6 cellular contexts compared by ENCODE assay signal in genomic region chr17:8163978-8164814, GRCh38. TPM values are rescaled to one million over a fixed set of nuclear protein-coding genes. Genes with fewer than 3 reads are reported as not detected.
DNase-seq lines count a peak whose midpoint lies in the region; ATAC-seq, FAIRE-seq and TF ChIP-seq lines count a peak whose summit lies in the region.

No MANE protein-coding gene starts in this region.

- H3K79me2 ChIP-seq in H1 (ENCODE audit: control insufficient read depth in 1 of 2, insufficient read depth in 2 of 2, low read length in 2 of 2): peaks cover 0 to 15% of the 10 kb centered on the region in 2 experiments; a peak in 2 of 4 replicates
- H3K79me2 ChIP-seq in parathyroid adenoma: peaks cover 30% of the 10 kb centered on the region

- CTCF ChIA-PET in H1 (lab: Charles Lee; ENCODE audit: partially characterized antibody): interaction anchor here (0.6 to 1.4 kb wide), 8 partner anchors 17 to 174 kb away, joined by 3 to 5 read pairs (median 4); no protein-coding TSS in a partner anchor
- CTCF ChIA-PET in HEK293T (lab: Yijun Ruan, JAX): interaction anchor here (1.3 kb wide), 1 partner anchor 91 kb away, joined by 4 read pairs; no protein-coding TSS in a partner anchor

- peak overlapping the region; percentile 100 for H2BK5ac ChIP-seq in H1 (ENCODE audit: low read depth, low read length)

- peak overlapping the region in 3 of 4 experiments; percentile 57 to 78 (median 60); a peak in 6 of 7 replicates for H3K9ac ChIP-seq in H1 (replicated peaks in 1 of 4; ENCODE audit: extremely low read depth in 1 of 4, low read depth in 3 of 4, low read length in 3 of 4)
- no peak overlapping the region for H3K9ac ChIP-seq in parathyroid adenoma

- H3K4me1 ChIP-seq in H1 (replicated peaks in 1 of 4; ENCODE audit: control insufficient read depth in 3 of 4, insufficient read depth in 4 of 4, low read length in 3 of 4) (peaks cover 4 to 25% (median 21%) of the 10 kb centered on the region in 4 experiments), parathyroid adenoma (peaks cover 31% of the 10 kb centered on the region)

- H2BK12ac ChIP-seq in H1 (ENCODE audit: low read depth, low read length): peak overlapping the region; percentile 96

- H3K9me3 ChIP-seq in H1 (ENCODE audit: insufficient read depth in 2 of 2, low read depth in 1 of 2, low read length in 1 of 2): no peaks in the 10 kb centered on the region
- no peaks in the 10 kb centered on the region for H3K9me3 ChIP-seq in parathyroid adenoma (ENCODE audit: control insufficient read depth, low read length)

- H4K8ac ChIP-seq in H1 (ENCODE audit: extremely low read depth, insufficient read depth, low read length): peak overlapping the region; percentile 100; the same call in 1 of the 2 replicates

- H4K20me1 ChIP-seq in H1 (replicated peaks in 1 of 2; ENCODE audit: control insufficient read depth in 1 of 2, insufficient read depth in 2 of 2, low read length in 2 of 2): peaks cover 8 to 9% of the 10 kb centered on the region in 2 experiments

- H3K56ac ChIP-seq in H1 (replicated peaks; ENCODE audit: insufficient read length, low read depth, low read length): peak overlapping the region; percentile 28

- peak overlapping the region; percentile 69 for H3K4ac ChIP-seq in H1 (replicated peaks; ENCODE audit: insufficient read length, low read depth, low read length)

- WGBS in H1 (ENCODE audit: extremely low coverage in 1 of 2, insufficient coverage in 1 of 2, insufficient read length in 1 of 2, insufficient replicate concordance in 2 of 2, low coverage in 1 of 2, low lambda C conversion rate in 2 of 2, missing lambda C conversion rate in 1 of 2), 2 experiments: 42% methylated on average over 13 of the region's 13 CpGs; no CpG with 5 or more reads in 1 of the 2 experiments

- peaks cover 16% of the 10 kb centered on the region for H3K23me2 ChIP-seq in H1 (ENCODE audit: low read depth, low read length)

- TF ChIP-seq EP300 in H1 (IDR thresholded peaks at IDR 0.05; ENCODE audit: borderline replicate concordance in 1 of 2, low read depth in 2 of 2, low read length in 2 of 2): no peak

- POLR2A ChIA-PET in H1 (lab: Charles Lee; ENCODE audit: partially characterized antibody) (interaction anchor here (0.6 to 15.7 kb wide), 20 partner anchors 10 to 477 kb away, joined by 3 to 289 read pairs (median 4); partner anchors contain the start of genes AURKB, BORCS6, PER1 and TMEM107), HEK293T (lab: Yijun Ruan, JAX) (interaction anchor here (1.2 to 1.9 kb wide), 5 partner anchors 9 to 84 kb away, joined by 5 to 31 read pairs (median 7); partner anchors contain the start of genes CTC1, PFAS and TMEM107)

- peaks cover 0 to 10% (median 5%) of the 10 kb centered on the region in 4 experiments; a peak in 6 of 8 replicates for H3K36me3 ChIP-seq in H1 (ENCODE audit: control insufficient read depth in 2 of 4, insufficient read depth in 4 of 4, low read length in 3 of 4)
- H3K36me3 ChIP-seq in parathyroid adenoma (ENCODE audit: control insufficient read depth, insufficient read depth, low read length): no peaks in the 10 kb centered on the region

- H4K5ac ChIP-seq in H1 (ENCODE audit: insufficient read length, low read depth, low read length): peak overlapping the region; percentile 27

- H3K27me3 ChIP-seq in H1 (replicated peaks in 1 of 4; ENCODE audit: control insufficient read depth in 3 of 4, extremely low read depth in 1 of 4, insufficient read depth in 3 of 4, low read length in 3 of 4): no peaks in the 10 kb centered on the region
- H3K27me3 ChIP-seq in parathyroid adenoma (ENCODE audit: control insufficient read depth, insufficient read depth, low read length): no peaks in the 10 kb centered on the region

- peak overlapping the region; percentile 95 for H2BK120ac ChIP-seq in H1 (replicated peaks; ENCODE audit: low read depth, low read length)

- H3K14ac ChIP-seq in H1 (ENCODE audit: insufficient read length): no peak overlapping the region

- DNase-seq in GM12892 (ENCODE audit: insufficient read length) (no peak), SW 1271 (lab: John Stamatoyannopoulos, UW) (peak; percentile 35 to 38), H1 (ENCODE audit: low read depth in 1 of 2, low spot score in 2 of 2) (no peak), HEK293T (ENCODE audit: extremely low spot score) (no peak)

- H2BK20ac ChIP-seq in H1 (ENCODE audit: low read length): peak overlapping the region; percentile 82

- H3K4me2 ChIP-seq in H1 (ENCODE audit: insufficient read depth in 1 of 2, low read depth in 2 of 2, low read length in 2 of 2) (peak overlapping the region; percentile 85 to 95), parathyroid adenoma (ENCODE audit: low read length) (peak overlapping the region; percentile 67)

- peak overlapping the region; percentile 99; the same call in 1 of the 2 replicates for H3K27ac ChIP-seq in H1 (ENCODE audit: low read depth, low read length)
- peak overlapping the region; percentile 100 for H3K27ac ChIP-seq in parathyroid adenoma

- peaks cover 8% of the 10 kb centered on the region for H3K79me1 ChIP-seq in H1 (ENCODE audit: low read depth, low read length)

- H3K4me3 ChIP-seq in H1 (ENCODE audit: extremely low read depth in 1 of 4, insufficient read depth in 2 of 4, low read depth in 3 of 4, low read length in 4 of 4) (peak overlapping the region in 2 of 4 experiments; percentile 19 to 97; a peak in 4 of 8 replicates), parathyroid adenoma (ENCODE audit: low read depth, low read length) (no peak overlapping the region)

- TF ChIP-seq POLR2A in GM12892 (IDR thresholded peaks at IDR 0.05; ENCODE audit: low read depth, low read length): no peak
- TF ChIP-seq POLR2A in H1 (IDR thresholded peaks at IDR 0.05; ENCODE audit: control extremely low read depth in 1 of 2, low read depth in 2 of 2, low read length in 2 of 2): no peak; a peak in 1 of 3 replicates

- peak overlapping the region; percentile 92 for H4K91ac ChIP-seq in H1 (replicated peaks; ENCODE audit: insufficient read length, low read length)

- H2AFZ ChIP-seq in H1 (ENCODE audit: low read length): peak overlapping the region; percentile 63; the same call in 1 of the 2 replicates
- peak overlapping the region; percentile 93 for H2AFZ ChIP-seq in parathyroid adenoma

- peak overlapping the region; percentile 95 for H3K18ac ChIP-seq in H1 (ENCODE audit: extremely low read depth, low read length)

- peak overlapping the region; percentile 100; the same call in 1 of the 2 replicates for H2BK15ac ChIP-seq in H1 (ENCODE audit: low read length)

- TF ChIP-seq RAD21 in H1 (IDR thresholded peaks at IDR 0.05 in 1 of 2, conservative IDR thresholded peaks at IDR 0.05 in 1 of 2; ENCODE audit: low read depth in 2 of 2, low read length in 2 of 2): no peak

- H2AK5ac ChIP-seq in H1 (ENCODE audit: low read depth, low read length): peak overlapping the region; percentile 88; the same call in 1 of the 2 replicates

- no peak overlapping the region for H3K23ac ChIP-seq in H1 (ENCODE audit: insufficient read length)

- no peak for TF ChIP-seq CTCF in H1 (IDR thresholded peaks at IDR 0.05; ENCODE audit: control extremely low read depth in 1 of 3, insufficient read depth in 1 of 3, low read depth in 1 of 3, low read length in 3 of 3)
- TF ChIP-seq CTCF in parathyroid adenoma (IDR thresholded peaks at IDR 0.05): no peak

- peak; percentile 68 for FAIRE-seq in GM12892 (lab: Jason Lieb, UNC)
- no peak for FAIRE-seq in H1 (lab: Jason Lieb, UNC)

- no peak for ATAC-seq in HG02852 (IDR thresholded peaks at IDR 0.05; ENCODE audit: unreplicated experiment)

RNA-seq across cellular contexts. Expression of gene VAMP2, which starts 1.4 kb away (rescaled TPM):
- 32.1 TPM for polyA plus RNA-seq in GM12892 (2012; ENCODE audit: missing spikeins)
- total RNA-seq in H1 (2021; fragmentation: NEBNext Ultra II Directional; extraction: Animal tissue kit (Norgen Biotek cat#: 25700)): 19.0 and 20.5 TPM in 2 replicates
- polyA plus RNA-seq in H1 (2011; rRNA removed): 19.3 and 25.2 TPM in 2 replicates
- polyA plus RNA-seq in H1 (2011; cell fraction: cytosol; rRNA removed): 20.4 TPM
- polyA plus RNA-seq in H1 (2011; cell fraction: nucleus; rRNA removed): 33.7 TPM
- polyA plus RNA-seq in H1 (2012, experiment 1 of 2): 26.5 to 28.0 TPM (median 26.9 TPM) in 4 replicates
- 28.6 TPM for polyA plus RNA-seq in H1 (2012, experiment 2 of 2)
- polyA plus RNA-seq in H1 (2013, experiment 1 of 2): 27.3 TPM
- 25.2 TPM for polyA plus RNA-seq in H1 (2013, experiment 2 of 2)
- polyA minus RNA-seq in H1 (2011; rRNA and poly(A)+ RNA removed): 5.5 and 6.8 TPM in 2 replicates
- 5.7 TPM for polyA minus RNA-seq in H1 (2011; cell fraction: cytosol; rRNA and poly(A)+ RNA removed)
- polyA minus RNA-seq in H1 (2011; cell fraction: nucleus; rRNA and poly(A)+ RNA removed): 16.5 TPM

RNA-seq across cellular contexts. Expression of gene TMEM107, which starts 12.0 kb away (rescaled TPM):
- polyA plus RNA-seq in GM12892 (2012; ENCODE audit: missing spikeins): 22.7 TPM
- total RNA-seq in H1 (2021; fragmentation: NEBNext Ultra II Directional; extraction: Animal tissue kit (Norgen Biotek cat#: 25700)): 17.3 and 17.9 TPM in 2 replicates
- 21.4 and 21.5 TPM in 2 replicates for polyA plus RNA-seq in H1 (2011; rRNA removed)
- 16.0 TPM for polyA plus RNA-seq in H1 (2011; cell fraction: cytosol; rRNA removed)
- polyA plus RNA-seq in H1 (2011; cell fraction: nucleus; rRNA removed): 16.9 TPM
- polyA plus RNA-seq in H1 (2012, experiment 1 of 2): 8.9 to 12.0 TPM (median 9.6 TPM) in 4 replicates
- polyA plus RNA-seq in H1 (2012, experiment 2 of 2): 8.0 TPM
- 9.6 TPM for polyA plus RNA-seq in H1 (2013, experiment 1 of 2)
- polyA plus RNA-seq in H1 (2013, experiment 2 of 2): 10.3 TPM
- 37.4 and 44.0 TPM in 2 replicates for polyA minus RNA-seq in H1 (2011; rRNA and poly(A)+ RNA removed)
- polyA minus RNA-seq in H1 (2011; cell fraction: cytosol; rRNA and poly(A)+ RNA removed): 34.1 TPM
- polyA minus RNA-seq in H1 (2011; cell fraction: nucleus; rRNA and poly(A)+ RNA removed): 181 TPM

RNA-seq across cellular contexts. Expression of gene PER1, which starts 12.0 kb away (rescaled TPM):
- 11.8 TPM for polyA plus RNA-seq in GM12892 (2012; ENCODE audit: missing spikeins)
- 38.0 and 39.9 TPM in 2 replicates for total RNA-seq in H1 (2021; fragmentation: NEBNext Ultra II Directional; extraction: Animal tissue kit (Norgen Biotek cat#: 25700))
- 9.6 and 17.3 TPM in 2 replicates for polyA plus RNA-seq in H1 (2011; rRNA removed)
- 5.5 TPM for polyA plus RNA-seq in H1 (2011; cell fraction: cytosol; rRNA removed)
- 50.0 TPM for polyA plus RNA-seq in H1 (2011; cell fraction: nucleus; rRNA removed)
- 17.3 to 26.6 TPM (median 24.0 TPM) in 4 replicates for polyA plus RNA-seq in H1 (2012, experiment 1 of 2)
- 19.6 TPM for polyA plus RNA-seq in H1 (2012, experiment 2 of 2)
- 14.4 TPM for polyA plus RNA-seq in H1 (2013, experiment 1 of 2)
- polyA plus RNA-seq in H1 (2013, experiment 2 of 2): 14.0 TPM
- polyA minus RNA-seq in H1 (2011; rRNA and poly(A)+ RNA removed): 17.2 and 17.7 TPM in 2 replicates
- 17.4 TPM for polyA minus RNA-seq in H1 (2011; cell fraction: cytosol; rRNA and poly(A)+ RNA removed)
- 26.4 TPM for polyA minus RNA-seq in H1 (2011; cell fraction: nucleus; rRNA and poly(A)+ RNA removed)

RNA-seq across cellular contexts. Expression of gene BORCS6, which starts 25.8 kb away (rescaled TPM):
- polyA plus RNA-seq in GM12892 (2012; ENCODE audit: missing spikeins): 2.0 TPM
- 3.6 and 4.6 TPM in 2 replicates for total RNA-seq in H1 (2021; fragmentation: NEBNext Ultra II Directional; extraction: Animal tissue kit (Norgen Biotek cat#: 25700))
- 3.3 and 3.8 TPM in 2 replicates for polyA plus RNA-seq in H1 (2011; rRNA removed)
- 3.7 TPM for polyA plus RNA-seq in H1 (2011; cell fraction: cytosol; rRNA removed)
- 2.7 TPM for polyA plus RNA-seq in H1 (2011; cell fraction: nucleus; rRNA removed)
- polyA plus RNA-seq in H1 (2012, experiment 1 of 2): 2.3 to 3.4 TPM (median 2.8 TPM) in 4 replicates
- polyA plus RNA-seq in H1 (2012, experiment 2 of 2): 3.8 TPM
- 2.2 TPM for polyA plus RNA-seq in H1 (2013, experiment 1 of 2)
- 2.2 TPM for polyA plus RNA-seq in H1 (2013, experiment 2 of 2)
- polyA minus RNA-seq in H1 (2011; rRNA and poly(A)+ RNA removed): 1.3 and 1.9 TPM in 2 replicates
- 3.7 TPM for polyA minus RNA-seq in H1 (2011; cell fraction: cytosol; rRNA and poly(A)+ RNA removed)
- 2.2 TPM for polyA minus RNA-seq in H1 (2011; cell fraction: nucleus; rRNA and poly(A)+ RNA removed)

RNA-seq across cellular contexts. Expression of gene HES7, which starts 40.3 kb away (rescaled TPM):
- polyA plus RNA-seq in GM12892 (2012; ENCODE audit: missing spikeins): 0.21 TPM
- total RNA-seq in H1 (2021; fragmentation: NEBNext Ultra II Directional; extraction: Animal tissue kit (Norgen Biotek cat#: 25700)): 0.32 and 0.69 TPM in 2 replicates
- polyA plus RNA-seq in H1 (2011; rRNA removed): 0.20 and 0.55 TPM in 2 replicates
- 0.30 TPM for polyA plus RNA-seq in H1 (2011; cell fraction: cytosol; rRNA removed)
- 1.2 TPM for polyA plus RNA-seq in H1 (2011; cell fraction: nucleus; rRNA removed)
- polyA plus RNA-seq in H1 (2012, experiment 1 of 2): 0.23 to 0.66 TPM (median 0.48 TPM) in 4 replicates
- 0.22 TPM for polyA plus RNA-seq in H1 (2012, experiment 2 of 2)
- polyA plus RNA-seq in H1 (2013, experiment 1 of 2): 0.41 TPM
- 0.15 TPM for polyA plus RNA-seq in H1 (2013, experiment 2 of 2)
- 0.09 TPM in 1 of 2 replicates, not detected in the other for polyA minus RNA-seq in H1 (2011; rRNA and poly(A)+ RNA removed)
- not detected for polyA minus RNA-seq in H1 (2011; cell fraction: cytosol; rRNA and poly(A)+ RNA removed)
- polyA minus RNA-seq in H1 (2011; cell fraction: nucleus; rRNA and poly(A)+ RNA removed): not detected

Comparison
In these comparisons a context has a peak if more than half of its experiments do, and no peak if none do; other contexts are left out.
1. DNase-seq: peak in SW 1271 (2 of 2); none in GM12892 (single experiment), H1 (0 of 2) and HEK293T (single experiment).